In the genomic region with DNA sequence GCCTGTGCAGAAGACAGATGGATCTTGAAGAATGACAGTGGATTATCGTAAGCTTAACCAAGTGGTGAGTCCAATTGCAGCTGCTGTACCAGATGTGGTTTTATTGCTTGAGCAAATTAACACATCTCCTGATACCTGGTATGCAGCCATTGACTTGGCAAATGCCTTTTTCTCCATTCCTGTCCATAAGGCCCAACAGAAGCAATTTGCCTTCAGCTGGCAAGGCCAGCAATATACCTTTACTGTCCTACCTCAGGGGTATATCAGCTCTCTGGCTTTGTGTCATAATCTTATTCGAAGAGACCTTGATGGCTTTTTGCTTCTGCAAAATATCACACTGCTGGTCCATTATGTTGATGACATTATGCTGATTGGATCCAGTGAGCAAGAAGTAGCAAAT, we compare ENCODE assay signal across 14 cellular contexts. TPM values are rescaled to one million over a fixed set of nuclear protein-coding genes. Genes with fewer than 3 reads are reported as not detected.
"Had no signal": no experiment of that assay in that cellular context is flagged by ENCODE, and none has a peak within 500 bp of the region (broad histone marks: within the 10 kb centered on the region; RNA-seq: fewer than 3 reads in every experiment).

No MANE protein-coding gene starts in this region.

RNA-seq across cellular contexts. Expression of a gene that starts 9.0 kb away (rescaled TPM):
- total RNA-seq: activated B cell treated with CpG ODN at 0.5 μM for 24 hours; activated CD4-positive, alpha-beta memory T cell treated with anti-CD3 and anti-CD28 coated beads for 36 hours; activated CD4-positive, alpha-beta memory T cell treated with anti-CD3 and anti-CD28 coated beads, Interleukin-2, amount 10 ng/mL, durations not matched to agents 7 days and 5 days; activated CD4-positive, alpha-beta T cell treated with anti-CD3 and anti-CD28 coated beads for 36 hours; activated CD4-positive, alpha-beta T cell treated with anti-CD3 and anti-CD28 coated beads, Interleukin-2, amount 10 ng/mL, durations not matched to agents 7 days and 5 days; activated CD8-positive, alpha-beta memory T cell treated with anti-CD3 and anti-CD28 coated beads for 36 hours; activated CD8-positive, alpha-beta memory T cell treated with anti-CD3 and anti-CD28 coated beads, Interleukin-2, amount 10 ng/mL, durations not matched to agents 7 days and 5 days; activated CD8-positive, alpha-beta T cell treated with anti-CD3 and anti-CD28 coated beads for 36 hours; activated CD8-positive, alpha-beta T cell treated with anti-CD3 and anti-CD28 coated beads, Interleukin-2, amount 10 ng/mL, durations not matched to agents 7 days and 5 days; T-cell; T-helper 1 cell treated with Interleukin-12 subunit alpha and Interleukin-12 subunit beta and Interleukin-4 antibody, amounts not matched to agents 30 ng/mL and 1 ng/mL, for 36 hours; T-helper 17 cell; T-helper 2 cell treated with Interferon-gamma antibody and Interleukin-4, amounts not matched to agents 100 ng/mL and 5 ng/mL, for 36 hours; WTC11 had no signal

RNA-seq across cellular contexts. Expression of a gene that starts 17.9 kb away (rescaled TPM):
- total RNA-seq: activated B cell treated with CpG ODN at 0.5 μM for 24 hours; activated CD4-positive, alpha-beta memory T cell treated with anti-CD3 and anti-CD28 coated beads for 36 hours; activated CD4-positive, alpha-beta memory T cell treated with anti-CD3 and anti-CD28 coated beads, Interleukin-2, amount 10 ng/mL, durations not matched to agents 7 days and 5 days; activated CD4-positive, alpha-beta T cell treated with anti-CD3 and anti-CD28 coated beads for 36 hours; activated CD4-positive, alpha-beta T cell treated with anti-CD3 and anti-CD28 coated beads, Interleukin-2, amount 10 ng/mL, durations not matched to agents 7 days and 5 days; activated CD8-positive, alpha-beta memory T cell treated with anti-CD3 and anti-CD28 coated beads for 36 hours; activated CD8-positive, alpha-beta memory T cell treated with anti-CD3 and anti-CD28 coated beads, Interleukin-2, amount 10 ng/mL, durations not matched to agents 7 days and 5 days; activated CD8-positive, alpha-beta T cell treated with anti-CD3 and anti-CD28 coated beads for 36 hours; activated CD8-positive, alpha-beta T cell treated with anti-CD3 and anti-CD28 coated beads, Interleukin-2, amount 10 ng/mL, durations not matched to agents 7 days and 5 days; T-cell; T-helper 1 cell treated with Interleukin-12 subunit alpha and Interleukin-12 subunit beta and Interleukin-4 antibody, amounts not matched to agents 30 ng/mL and 1 ng/mL, for 36 hours; T-helper 17 cell; T-helper 2 cell treated with Interferon-gamma antibody and Interleukin-4, amounts not matched to agents 100 ng/mL and 5 ng/mL, for 36 hours; WTC11 had no signal

RNA-seq across cellular contexts. Expression of a gene that starts 21.3 kb away (rescaled TPM):
- total RNA-seq: activated B cell treated with CpG ODN at 0.5 μM for 24 hours; activated CD4-positive, alpha-beta memory T cell treated with anti-CD3 and anti-CD28 coated beads for 36 hours; activated CD4-positive, alpha-beta memory T cell treated with anti-CD3 and anti-CD28 coated beads, Interleukin-2, amount 10 ng/mL, durations not matched to agents 7 days and 5 days; activated CD4-positive, alpha-beta T cell treated with anti-CD3 and anti-CD28 coated beads for 36 hours; activated CD4-positive, alpha-beta T cell treated with anti-CD3 and anti-CD28 coated beads, Interleukin-2, amount 10 ng/mL, durations not matched to agents 7 days and 5 days; activated CD8-positive, alpha-beta memory T cell treated with anti-CD3 and anti-CD28 coated beads for 36 hours; activated CD8-positive, alpha-beta memory T cell treated with anti-CD3 and anti-CD28 coated beads, Interleukin-2, amount 10 ng/mL, durations not matched to agents 7 days and 5 days; activated CD8-positive, alpha-beta T cell treated with anti-CD3 and anti-CD28 coated beads for 36 hours; activated CD8-positive, alpha-beta T cell treated with anti-CD3 and anti-CD28 coated beads, Interleukin-2, amount 10 ng/mL, durations not matched to agents 7 days and 5 days; T-cell; T-helper 1 cell treated with Interleukin-12 subunit alpha and Interleukin-12 subunit beta and Interleukin-4 antibody, amounts not matched to agents 30 ng/mL and 1 ng/mL, for 36 hours; T-helper 17 cell; T-helper 2 cell treated with Interferon-gamma antibody and Interleukin-4, amounts not matched to agents 100 ng/mL and 5 ng/mL, for 36 hours; WTC11 had no signal
